Comparison of ENCODE assay signal across 1 cellular context in the genomic region with DNA sequence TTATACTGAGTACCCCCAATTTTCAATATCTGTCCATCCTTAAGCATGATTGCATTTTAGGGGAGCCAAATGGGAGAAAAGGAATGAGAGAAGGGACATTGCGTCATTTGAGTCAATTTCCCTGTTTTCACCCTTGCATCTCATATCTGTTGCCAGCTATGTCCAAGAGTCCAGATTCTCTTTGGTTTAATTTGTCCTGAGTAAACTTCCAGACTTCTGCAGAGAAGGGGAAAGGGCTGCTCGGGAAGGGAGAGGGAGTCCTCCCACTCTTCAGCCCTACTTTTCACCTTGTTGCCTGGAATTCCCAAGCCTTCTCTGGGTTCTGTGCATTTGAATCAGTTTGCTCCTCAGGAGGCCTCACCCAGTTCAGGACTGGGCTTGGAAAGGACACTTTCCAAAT.
TF ChIP-seq lines count a peak whose summit lies in the region.

No MANE protein-coding gene starts in this region.

TF ChIP-seq in HepG2, 621 proteins besides CTCF, POLR2A, EP300 and RAD21 (continued from another document and continues in another):
- no peak for TF ChIP-seq ZNF318 (CRISPR knock-in tag; IDR thresholded peaks at IDR 0.05)
- TF ChIP-seq NCOA1 (CRISPR knock-in tag; IDR thresholded peaks at IDR 0.05) = no peak
- TF ChIP-seq AKAP8 (CRISPR knock-in tag; IDR thresholded peaks at IDR 0.05) = 0 out of 2 replicates have a peak, but pooled peaks have one; percentile 47
- TF ChIP-seq U2AF1 (optimal IDR thresholded peaks at IDR 0.05; ENCODE audit: low read depth, low read length) = no peak
- TF ChIP-seq ZNF30 (CRISPR knock-in tag; IDR thresholded peaks at IDR 0.05) = no peak
- peak; percentile 3; the same call in 1 of the 2 replicates for TF ChIP-seq ZNF44 (CRISPR knock-in tag; IDR thresholded peaks at IDR 0.05)
- no peak for TF ChIP-seq FOXP1 (IDR thresholded peaks at IDR 0.05)
- TF ChIP-seq FOXP1 (CRISPR knock-in tag; IDR thresholded peaks at IDR 0.05) = peak; percentile 56; the same call in 1 of the 2 replicates
- TF ChIP-seq ZNF816 (CRISPR knock-in tag; IDR thresholded peaks at IDR 0.05; ENCODE audit: borderline replicate concordance) = no peak
- TF ChIP-seq SIX1 (CRISPR knock-in tag; IDR thresholded peaks at IDR 0.05; ENCODE audit: borderline replicate concordance) = no peak
- 0 out of 2 replicates have a peak, but pooled peaks have one; percentile 27 for TF ChIP-seq ZNF747 (CRISPR knock-in tag; IDR thresholded peaks at IDR 0.05; ENCODE audit: borderline replicate concordance)
- no peak for TF ChIP-seq YEATS2 (CRISPR knock-in tag; IDR thresholded peaks at IDR 0.05; ENCODE audit: borderline replicate concordance)
- peak; percentile 94 for TF ChIP-seq CEBPG (CRISPR knock-in tag; IDR thresholded peaks at IDR 0.05)
- no peak; the same call in 1 of the 2 replicates for TF ChIP-seq ZMYM3 (CRISPR knock-in tag; IDR thresholded peaks at IDR 0.05)
- no peak for TF ChIP-seq CENPX (CRISPR knock-in tag; IDR thresholded peaks at IDR 0.05)
- TF ChIP-seq, protein P1, sequence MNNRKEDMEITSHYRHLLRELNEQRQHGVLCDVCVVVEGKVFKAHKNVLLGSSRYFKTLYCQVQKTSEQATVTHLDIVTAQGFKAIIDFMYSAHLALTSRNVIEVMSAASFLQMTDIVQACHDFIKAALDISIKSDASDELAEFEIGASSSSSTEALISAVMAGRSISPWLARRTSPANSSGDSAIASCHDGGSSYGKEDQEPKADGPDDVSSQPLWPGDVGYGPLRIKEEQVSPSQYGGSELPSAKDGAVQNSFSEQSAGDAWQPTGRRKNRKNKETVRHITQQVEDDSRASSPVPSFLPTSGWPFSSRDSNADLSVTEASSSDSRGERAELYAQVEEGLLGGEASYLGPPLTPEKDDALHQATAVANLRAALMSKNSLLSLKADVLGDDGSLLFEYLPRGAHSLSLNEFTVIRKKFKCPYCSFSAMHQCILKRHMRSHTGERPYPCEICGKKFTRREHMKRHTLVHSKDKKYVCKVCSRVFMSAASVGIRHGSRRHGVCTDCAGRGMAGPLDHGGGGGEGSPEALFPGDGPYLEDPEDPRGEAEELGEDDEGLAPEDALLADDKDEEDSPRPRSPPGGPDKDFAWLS (CRISPR knock-in tag; IDR thresholded peaks at IDR 0.05; ENCODE audit: borderline replicate concordance) = no peak
- TF ChIP-seq MTF1 (CRISPR knock-in tag; IDR thresholded peaks at IDR 0.05) = no peak
- TF ChIP-seq, protein P2, sequence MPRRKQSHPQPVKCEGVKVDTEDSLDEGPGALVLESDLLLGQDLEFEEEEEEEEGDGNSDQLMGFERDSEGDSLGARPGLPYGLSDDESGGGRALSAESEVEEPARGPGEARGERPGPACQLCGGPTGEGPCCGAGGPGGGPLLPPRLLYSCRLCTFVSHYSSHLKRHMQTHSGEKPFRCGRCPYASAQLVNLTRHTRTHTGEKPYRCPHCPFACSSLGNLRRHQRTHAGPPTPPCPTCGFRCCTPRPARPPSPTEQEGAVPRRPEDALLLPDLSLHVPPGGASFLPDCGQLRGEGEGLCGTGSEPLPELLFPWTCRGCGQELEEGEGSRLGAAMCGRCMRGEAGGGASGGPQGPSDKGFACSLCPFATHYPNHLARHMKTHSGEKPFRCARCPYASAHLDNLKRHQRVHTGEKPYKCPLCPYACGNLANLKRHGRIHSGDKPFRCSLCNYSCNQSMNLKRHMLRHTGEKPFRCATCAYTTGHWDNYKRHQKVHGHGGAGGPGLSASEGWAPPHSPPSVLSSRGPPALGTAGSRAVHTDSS (CRISPR knock-in tag; conservative IDR thresholded peaks at IDR 0.05) = no peak
- TF ChIP-seq GATAD2A (CRISPR knock-in tag; IDR thresholded peaks at IDR 0.05) = peak; percentile 69
- TF ChIP-seq NFRKB (IDR thresholded peaks at IDR 0.05) = no peak
- TF ChIP-seq SMAD9 (CRISPR knock-in tag; IDR thresholded peaks at IDR 0.05) = no peak
- TF ChIP-seq TCF7 (IDR thresholded peaks at IDR 0.05; ENCODE audit: low read depth) = no peak
- no peak for TF ChIP-seq CREBL2 (CRISPR knock-in tag; IDR thresholded peaks at IDR 0.05; ENCODE audit: borderline replicate concordance)
- TF ChIP-seq GABPA (IDR thresholded peaks at IDR 0.05; ENCODE audit: low read depth, low read length) = no peak
- no peak for TF ChIP-seq GABPA (CRISPR knock-in tag; IDR thresholded peaks at IDR 0.05; ENCODE audit: low read depth)
- no peak for TF ChIP-seq HMG20B (CRISPR knock-in tag; conservative IDR thresholded peaks at IDR 0.05)
- TF ChIP-seq ZNF264 (CRISPR knock-in tag; IDR thresholded peaks at IDR 0.05) = no peak
- no peak for TF ChIP-seq MLLT10 (CRISPR knock-in tag; IDR thresholded peaks at IDR 0.05)
- no peak for TF ChIP-seq HOXA7 (CRISPR knock-in tag; IDR thresholded peaks at IDR 0.05)
- no peak for TF ChIP-seq BCL3 (CRISPR knock-in tag; IDR thresholded peaks at IDR 0.05)
- TF ChIP-seq, protein P3, sequence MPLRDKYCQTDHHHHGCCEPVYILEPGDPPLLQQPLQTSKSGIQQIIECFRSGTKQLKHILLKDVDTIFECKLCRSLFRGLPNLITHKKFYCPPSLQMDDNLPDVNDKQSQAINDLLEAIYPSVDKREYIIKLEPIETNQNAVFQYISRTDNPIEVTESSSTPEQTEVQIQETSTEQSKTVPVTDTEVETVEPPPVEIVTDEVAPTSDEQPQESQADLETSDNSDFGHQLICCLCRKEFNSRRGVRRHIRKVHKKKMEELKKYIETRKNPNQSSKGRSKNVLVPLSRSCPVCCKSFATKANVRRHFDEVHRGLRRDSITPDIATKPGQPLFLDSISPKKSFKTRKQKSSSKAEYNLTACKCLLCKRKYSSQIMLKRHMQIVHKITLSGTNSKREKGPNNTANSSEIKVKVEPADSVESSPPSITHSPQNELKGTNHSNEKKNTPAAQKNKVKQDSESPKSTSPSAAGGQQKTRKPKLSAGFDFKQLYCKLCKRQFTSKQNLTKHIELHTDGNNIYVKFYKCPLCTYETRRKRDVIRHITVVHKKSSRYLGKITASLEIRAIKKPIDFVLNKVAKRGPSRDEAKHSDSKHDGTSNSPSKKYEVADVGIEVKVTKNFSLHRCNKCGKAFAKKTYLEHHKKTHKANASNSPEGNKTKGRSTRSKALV (CRISPR knock-in tag; IDR thresholded peaks at IDR 0.05) = no peak
- TF ChIP-seq ZNF660 (CRISPR knock-in tag; IDR thresholded peaks at IDR 0.05; ENCODE audit: borderline replicate concordance, low read depth) = no peak
- TF ChIP-seq TBX2 (CRISPR knock-in tag; IDR thresholded peaks at IDR 0.05; ENCODE audit: borderline replicate concordance) = no peak
- no peak for TF ChIP-seq ZBED4 (CRISPR knock-in tag; IDR thresholded peaks at IDR 0.05; ENCODE audit: borderline replicate concordance)
- TF ChIP-seq ZSCAN30 (CRISPR knock-in tag; IDR thresholded peaks at IDR 0.05) = no peak
- no peak for TF ChIP-seq ZNF766 (CRISPR knock-in tag; IDR thresholded peaks at IDR 0.05; ENCODE audit: borderline replicate concordance)
- no peak for TF ChIP-seq HOXA9 (CRISPR knock-in tag; IDR thresholded peaks at IDR 0.05; ENCODE audit: borderline replicate concordance)
- TF ChIP-seq STAG1 (CRISPR knock-in tag; IDR thresholded peaks at IDR 0.05) = 0 out of 2 replicates have a peak, but pooled peaks have one; percentile 8
- TF ChIP-seq ATF7 (IDR thresholded peaks at IDR 0.05) = peak; percentile 39; the same call in 1 of the 2 replicates
- TF ChIP-seq ATF7 (CRISPR knock-in tag; IDR thresholded peaks at IDR 0.05) = no peak
- TF ChIP-seq NBN (conservative IDR thresholded peaks at IDR 0.05) = no peak
